ENCODE assay signal across 23 cellular contexts in the genomic region with DNA sequence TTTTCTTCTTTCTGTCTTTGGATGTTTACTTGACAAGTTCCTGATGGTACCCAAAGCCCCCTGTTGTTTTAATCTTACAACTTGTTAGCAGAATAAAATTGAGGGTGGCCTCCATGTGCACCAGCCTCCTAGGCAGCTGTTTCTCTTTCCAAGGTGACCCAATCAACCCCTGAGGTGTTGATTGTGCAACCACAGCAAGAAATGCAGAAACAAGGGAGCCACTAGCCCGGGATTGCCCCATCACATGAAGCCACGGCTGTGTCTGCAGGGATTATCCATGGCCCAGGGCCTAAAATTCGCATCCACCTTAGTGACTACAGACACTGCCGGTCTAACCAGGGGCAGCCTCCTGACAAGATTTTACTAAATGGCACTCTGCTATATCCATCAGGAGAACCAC. TPM values are rescaled to one million over a fixed set of nuclear protein-coding genes. Genes with fewer than 3 reads are reported as not detected.
DNase-seq lines count a peak whose midpoint lies in the region; ATAC-seq, FAIRE-seq and TF ChIP-seq lines count a peak whose summit lies in the region.
"Had no signal": no experiment of that assay in that cellular context is flagged by ENCODE, and none has a peak within 500 bp of the region (broad histone marks: within the 10 kb centered on the region; RNA-seq: fewer than 3 reads in every experiment).

No MANE protein-coding gene starts in this region.

- no peak overlapping the region for H3K56ac ChIP-seq in IMR-90 (ENCODE audit: extremely low read depth, insufficient read depth, low read length)

- no peak overlapping the region for H3K18ac ChIP-seq in IMR-90 (ENCODE audit: low read depth, low read length)

- no peak overlapping the region for H3K23ac ChIP-seq in IMR-90 (ENCODE audit: low read depth, low read length)

- H2BK20ac ChIP-seq in IMR-90 (ENCODE audit: low read depth, low read length) = no peak overlapping the region

- H4K91ac ChIP-seq in IMR-90 (ENCODE audit: insufficient read depth, low read depth, low read length) = no peak overlapping the region

- H2AFZ ChIP-seq in IMR-90 (replicated peaks; ENCODE audit: low read length, poor library complexity) = no peak overlapping the region

- no peak for TF ChIP-seq CTCF in IMR-90 (conservative IDR thresholded peaks at IDR 0.05; ENCODE audit: low read depth, low read length)
- TF ChIP-seq CTCF in spleen (IDR thresholded peaks at IDR 0.05 in 8 of 11, conservative IDR thresholded peaks at IDR 0.05 in 3 of 11) = no peak
- no peak for TF ChIP-seq CTCF in pancreas (IDR thresholded peaks at IDR 0.05)

- no peak overlapping the region for H2BK15ac ChIP-seq in IMR-90 (ENCODE audit: low read depth, low read length)

- no peak overlapping the region for H3K14ac ChIP-seq in IMR-90 (replicated peaks; ENCODE audit: low read depth, low read length)

- H3K9me3 ChIP-seq in IMR-90 (ENCODE audit: control insufficient read depth, insufficient read depth, low read length) (no peaks in the 10 kb centered on the region), spleen (peaks cover 0 to 4% (median 0%) of the 10 kb centered on the region in 8 donors), pancreas (no peaks in the 10 kb centered on the region)
- H3K9me3 ChIP-seq: BE2C, Caco-2 had no signal

- H3K79me1 ChIP-seq in IMR-90 (ENCODE audit: low read depth in 1 of 2, low read length in 2 of 2) = no peaks in the 10 kb centered on the region

- POLR2A ChIA-PET in IMR-90 (lab: Charles Lee; ENCODE audit: unreplicated experiment) = no interaction called here

- H3K36me3 ChIP-seq in IMR-90 (ENCODE audit: control insufficient read depth, insufficient read depth, low read length) (no peaks in the 10 kb centered on the region), spleen (peaks cover 0 to 19% (median 0%) of the 10 kb centered on the region in 6 donors), pancreas (no peaks in the 10 kb centered on the region)
- H3K36me3 ChIP-seq: BE2C had no signal

- CTCF ChIA-PET in IMR-90 (lab: Yijun Ruan, JAX) = no interaction called here

- DNase-seq in SIG-M5 treated with dmso at 0.1 percent for 504 hours (lab: John Stamatoyannopoulos, UW; ENCODE audit: unreplicated experiment) = peak; percentile 71
- no peak for DNase-seq in SIG-M5 (lab: John Stamatoyannopoulos, UW)
- no peak for DNase-seq in IMR-90
- DNase-seq in NOMO-1 treated with dmso at 0.1 percent for 144 hours (lab: John Stamatoyannopoulos, UW; ENCODE audit: unreplicated experiment) = peak; percentile 2
- peak; percentile 81 for DNase-seq in spleen
- no peak for DNase-seq in stimulated activated CD4-positive, alpha-beta T cell treated with anti-CD3 and anti-CD28 coated beads, Interleukin-2, amount 100 ng/mL, for 48 hours
- no peak for DNase-seq in pancreas
- no peak for DNase-seq in erythroblast (lab: John Stamatoyannopoulos, UW)
- DNase-seq: BE2C; Caco-2; CD4-positive, alpha-beta T cell; KBM-7; NCI-H1092; NCI-H146; NCI-H2081 treated with DMSO at 0.1 percent for 48 hours; NCI-H446 treated with DMSO at 0.1 percent for 48 hours; PC-3; RPMI8226; SHP77 treated with DMSO at 0.1 percent for 48 hours had no signal

- no peak overlapping the region for H2BK120ac ChIP-seq in IMR-90 (ENCODE audit: low read depth, low read length)

- ATAC-seq in IMR-90 (ENCODE audit: low read depth) = no peak
- no peak for ATAC-seq in pancreas
- ATAC-seq: PC-3 had no signal

- dilution Hi-C loops in IMR-90 (cut with HindIII; ENCODE audit: low sequenced_read_pairs, unreplicated experiment) = no loop called here

- TF ChIP-seq RAD21 in IMR-90 (IDR thresholded peaks at IDR 0.05; ENCODE audit: low read length) = no peak

- FAIRE-seq in pancreas (lab: Jason Lieb, UNC) = no peak
- FAIRE-seq: G401.6, H1 had no signal

- H3K27me3 ChIP-seq in IMR-90 (ENCODE audit: control insufficient read depth, insufficient read depth, low read length) = peaks cover 3% of the 10 kb centered on the region; the same call in 1 of the 2 replicates
- H3K27me3 ChIP-seq in spleen (replicated peaks in 1 of 7) = peaks cover 0 to 20% (median 0%) of the 10 kb centered on the region in 7 donors
- H3K27me3 ChIP-seq in pancreas = peaks cover 0 to 3% (median 0%) of the 10 kb centered on the region in 4 donors

- no peak overlapping the region for H3K4ac ChIP-seq in IMR-90 (ENCODE audit: low read depth, low read length)

- no peak overlapping the region for H2AK9ac ChIP-seq in IMR-90 (replicated peaks; ENCODE audit: low read depth, low read length, poor library complexity)

- H3K9me1 ChIP-seq in IMR-90 (ENCODE audit: insufficient read depth, low read length) = no peaks in the 10 kb centered on the region

- no peak overlapping the region for H2BK5ac ChIP-seq in IMR-90 (ENCODE audit: low read depth, low read length, poor library complexity, severe bottlenecking)

- H3K9ac ChIP-seq in IMR-90 (ENCODE audit: low read depth, low read length) = no peak overlapping the region

- BruUV-seq in IMR-90 (replicated peaks; lab: Mats Ljungman, UMichigan) = no TSS peak

- H3K27ac ChIP-seq in IMR-90 (ENCODE audit: insufficient read depth, low read length) (no peak overlapping the region), spleen (peak overlapping the region in 1 of 8 donors; percentile 51), pancreas (no peak overlapping the region)
- H3K27ac ChIP-seq: 22Rv1 had no signal

- H4K20me1 ChIP-seq in IMR-90 (ENCODE audit: insufficient read depth, low read length) = no peaks in the 10 kb centered on the region

- intact Hi-C loops in IMR-90 (cut with micrococcal nuclease) = no loop called here
- intact Hi-C loops in spleen (cut with DNase I; ENCODE audit: low total_unique reads) = no loop called here
- intact Hi-C loops in pancreas (cut with DNase I) = no loop called here

- H3K4me3 ChIP-seq in IMR-90 (ENCODE audit: insufficient read depth, low read depth, low read length) (no peak overlapping the region), spleen (no peak overlapping the region), pancreas (no peak overlapping the region)

- no peaks in the 10 kb centered on the region for H3K4me1 ChIP-seq in IMR-90 (ENCODE audit: control insufficient read depth, insufficient read depth, low read length)
- peaks cover 0 to 25% (median 0%) of the 10 kb centered on the region in 6 donors for H3K4me1 ChIP-seq in spleen
- H3K4me1 ChIP-seq in pancreas = no peaks in the 10 kb centered on the region
- H3K4me1 ChIP-seq: BE2C, Caco-2 had no signal

- no peak overlapping the region for H4K5ac ChIP-seq in IMR-90 (ENCODE audit: low read depth, low read length)

- in situ Hi-C loops in IMR-90 (cut with MboI; ENCODE audit: low sequenced_read_pairs) = no loop called here

- H3K4me2 ChIP-seq in IMR-90 (ENCODE audit: low read depth, low read length) = no peak overlapping the region

- TF ChIP-seq POLR2A in IMR-90 (IDR thresholded peaks at IDR 0.05; ENCODE audit: low read depth, low read length) (no peak), spleen (IDR thresholded peaks at IDR 0.05) (no peak), erythroblast (IDR thresholded peaks at IDR 0.05; ENCODE audit: low read length) (no peak)

- no peak overlapping the region for H4K8ac ChIP-seq in IMR-90 (ENCODE audit: low read depth in 2 of 2, low read length in 2 of 2)

- 39% methylated on average over 4 of the region's 4 CpGs; no CpG with 5 or more reads in 1 of the 2 experiments for WGBS in IMR-90 (ENCODE audit: extremely low coverage in 2 of 2, insufficient read length in 1 of 2), 2 experiments
- WGBS in spleen, 5 donors = 46 to 88% (median 56%) methylated on average over 4 of the region's 4 CpGs
- 53 to 68% methylated on average over 4 of the region's 4 CpGs for WGBS in pancreas, 2 donors

- no peak overlapping the region for H2AK5ac ChIP-seq in IMR-90 (ENCODE audit: low read depth, low read length)

TF ChIP-seq in IMR-90, 13 proteins besides CTCF, POLR2A, EP300 and RAD21:
- TF ChIP-seq MAZ (IDR thresholded peaks at IDR 0.05; ENCODE audit: borderline replicate concordance, low read depth, low read length) (no peak), CEBPB (IDR thresholded peaks at IDR 0.05; ENCODE audit: low read depth, low read length) (peak; percentile 37; the same call in 1 of the 2 replicates), BHLHE40 (IDR thresholded peaks at IDR 0.05; ENCODE audit: low read depth, low read length) (no peak), CHD1 (IDR thresholded peaks at IDR 0.05; ENCODE audit: low read depth, low read length) (no peak), FOS (IDR thresholded peaks at IDR 0.05; ENCODE audit: low read depth, low read length) (no peak), MAFK (IDR thresholded peaks at IDR 0.05; ENCODE audit: low read depth, low read length) (no peak), RCOR1 (IDR thresholded peaks at IDR 0.05; ENCODE audit: insufficient replicate concordance, low read length) (no peak), SMC3 (IDR thresholded peaks at IDR 0.05; ENCODE audit: low read depth, low read length) (no peak)
- TF ChIP-seq, protein P1, sequence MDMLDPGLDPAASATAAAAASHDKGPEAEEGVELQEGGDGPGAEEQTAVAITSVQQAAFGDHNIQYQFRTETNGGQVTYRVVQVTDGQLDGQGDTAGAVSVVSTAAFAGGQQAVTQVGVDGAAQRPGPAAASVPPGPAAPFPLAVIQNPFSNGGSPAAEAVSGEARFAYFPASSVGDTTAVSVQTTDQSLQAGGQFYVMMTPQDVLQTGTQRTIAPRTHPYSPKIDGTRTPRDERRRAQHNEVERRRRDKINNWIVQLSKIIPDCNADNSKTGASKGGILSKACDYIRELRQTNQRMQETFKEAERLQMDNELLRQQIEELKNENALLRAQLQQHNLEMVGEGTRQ (IDR thresholded peaks at IDR 0.05; ENCODE audit: low read depth, low read length) = no peak

RNA-seq across cellular contexts. Expression of a gene that starts 14.4 kb away (rescaled TPM):
- total RNA-seq in IMR-90 (2012; rRNA removed) = not detected in 2 replicates
- polyA plus RNA-seq in IMR-90 (2012; rRNA removed) = not detected in 2 replicates
- not detected in 2 replicates for polyA plus RNA-seq in IMR-90 (2012; cell fraction: cytosol; rRNA removed)
- polyA plus RNA-seq in IMR-90 (2012; cell fraction: nucleus; rRNA removed; ENCODE audit: low replicate concordance) = not detected in 2 replicates
- 10 to 100 TPM; 11.0 to 76.4 (median 28.4) TPM for total RNA-seq in spleen
- 1 to 10 TPM; 3.3 to 9.0 (median 4.5) TPM for polyA plus RNA-seq in spleen
- 1 to 10 TPM in 2 of 6 donors, under 1 TPM in 4; 0.46 to 1.1 (median 0.54) TPM for total RNA-seq in pancreas
- 1 to 10 TPM in 1 of 2 donors, under 1 TPM in 1; 0.30 to 1.1 TPM for polyA plus RNA-seq in pancreas
- total RNA-seq: Caco-2, H1, PC-3 had no signal
- polyA plus RNA-seq: AG04450, H1 had no signal

RNA-seq across cellular contexts. Expression of a gene that starts 36.5 kb away (rescaled TPM):
- total RNA-seq in IMR-90 (2012; rRNA removed) (not detected in 2 replicates), spleen (10 to 100 TPM; 12.1 to 22.9 (median 20.0) TPM), pancreas (1 to 10 TPM in 1 of 6 donors, under 1 TPM in 3, not detected in 2; 0.09 to 1.2 (median 0.53) TPM)
- polyA plus RNA-seq in IMR-90 (2012; rRNA removed) (not detected in 2 replicates), spleen (10 to 100 TPM; 10.3 to 21.0 (median 17.4) TPM), pancreas (1 to 10 TPM in 1 of 2 donors, under 1 TPM in 1; 0.23 to 1.2 TPM)
- not detected in 2 replicates for polyA plus RNA-seq in IMR-90 (2012; cell fraction: cytosol; rRNA removed)
- polyA plus RNA-seq in IMR-90 (2012; cell fraction: nucleus; rRNA removed; ENCODE audit: low replicate concordance) = not detected in 2 replicates
- total RNA-seq: Caco-2, H1, PC-3 had no signal
- polyA plus RNA-seq: AG04450, H1 had no signal

Comparison
In these comparisons a context has a peak if more than half of its experiments do, and no peak if none do; other contexts are left out.
1. DNase-seq: peak in SIG-M5 treated with dmso at 0.1 percent for 504 hours (single experiment), NOMO-1 treated with dmso at 0.1 percent for 144 hours (single experiment) and spleen (single experiment); none in SIG-M5 (single experiment), IMR-90 (single experiment), stimulated activated CD4-positive, alpha-beta T cell treated with anti-CD3 and anti-CD28 coated beads, Interleukin-2, amount 100 ng/mL, for 48 hours (0 of 2), pancreas (0 of 6) and erythroblast (0 of 2).
2. RNA of a gene that starts 14.4 kb away (total RNA-seq): 11.0 to 76.4 TPM in spleen; 0.46 to 1.1 TPM in pancreas and not detected in IMR-90; every median in the first group is over 4 times any median in the second.
3. RNA of a gene that starts 36.5 kb away (total RNA-seq): 12.1 to 22.9 TPM in spleen; 0.09 to 1.2 TPM in pancreas and not detected in IMR-90; every median in the first group is over 4 times any median in the second.